Comparison of ENCODE assay signal across 13 cellular contexts in genomic region chrX:120736989-120737388, GRCh38.
DNase-seq lines count a peak whose midpoint lies in the region; ATAC-seq and TF ChIP-seq lines count a peak whose summit lies in the region.
"Had no signal": no experiment of that assay in that cellular context is flagged by ENCODE, and none has a peak within 500 bp of the region (broad histone marks: within the 10 kb centered on the region; RNA-seq: fewer than 3 reads in every experiment).

No MANE protein-coding gene starts in this region.

- intact Hi-C loops in HCT116 (cut with micrococcal nuclease) = no loop called here

- BruUV-seq in HCT116 (replicated peaks; lab: Mats Ljungman, UMichigan) = no TSS peak

- TF ChIP-seq RAD21 in HCT116 (IDR thresholded peaks at IDR 0.05; ENCODE audit: low read depth) = no peak

- CTCF ChIA-PET in HCT116 (lab: Charles Lee) = no interaction called here

- H3K4me3 ChIP-seq in HCT116 (replicated peaks in 1 of 2; ENCODE audit: low read depth in 1 of 2, low read length in 2 of 2) = no peak overlapping the region
- H3K4me3 ChIP-seq: prostate gland, thyroid gland had no signal

- RAD21 ChIA-PET in HCT116 (lab: Charles Lee; ENCODE audit: low non-redundant PET in 1 of 2, low total read pairs in 2 of 2, uncharacterized antibody in 2 of 2, unreplicated experiment in 2 of 2) = no interaction called here

- H3K9me2 ChIP-seq in HCT116 (ENCODE audit: insufficient read depth) = no peaks in the 10 kb centered on the region

- TF ChIP-seq POLR2A in HCT116 (IDR thresholded peaks at IDR 0.05; ENCODE audit: borderline replicate concordance, extremely low read depth, insufficient read depth, insufficient read length) = no peak

- no peak overlapping the region for H3K9ac ChIP-seq in HCT116 (ENCODE audit: low read length)

- peak; percentile 60 for DNase-seq in Daoy (ENCODE audit: low read depth)
- DNase-seq in HCT116 (ENCODE audit: low read depth, low spot score) = no peak
- peak; percentile 51 for DNase-seq in kidney tubule cell (ENCODE audit: low spot score)
- no peak for DNase-seq in substantia nigra (lab: John Stamatoyannopoulos, UW)
- DNase-seq in COLO829 (ENCODE audit: low spot score) = no peak
- DNase-seq: activated CD8-positive, alpha-beta memory T cell treated with anti-CD3 and anti-CD28 coated beads, Interleukin-2, amount 10 ng/mL, durations not matched to agents 7 days and 5 days; amygdala; naive thymus-derived CD4-positive, alpha-beta T cell; NCI-H2171; thyroid gland had no signal

- no peaks in the 10 kb centered on the region for H3K27me3 ChIP-seq in HCT116 (ENCODE audit: insufficient read depth, low read length)
- H3K27me3 ChIP-seq: thyroid gland had no signal

- peak overlapping the region; percentile 39 for H3K4me2 ChIP-seq in HCT116 (ENCODE audit: low read length)

- TF ChIP-seq CTCF in HCT116 (IDR thresholded peaks at IDR 0.05 in 2 of 3, conservative IDR thresholded peaks at IDR 0.05 in 1 of 3; ENCODE audit: borderline replicate concordance in 1 of 3, insufficient read depth in 1 of 3, low read depth in 2 of 3, low read length in 2 of 3) = no peak

- ATAC-seq in HCT116 (peak; percentile 44; the same call in 1 of the 2 replicates), HG03521 (IDR thresholded peaks at IDR 0.05; ENCODE audit: unreplicated experiment) (no peak)
- ATAC-seq in activated T-helper 17 cell treated with anti-CD3 and anti-CD28 coated beads, Interleukin-2, amount 50 U/mL, for 72 hours (replicated peaks) = peak; percentile 96
- ATAC-seq: activated CD8-positive, alpha-beta memory T cell treated with anti-CD3 and anti-CD28 coated beads, Interleukin-2, amount 10 ng/mL, durations not matched to agents 7 days and 5 days; naive thymus-derived CD4-positive, alpha-beta T cell had no signal

- H3K27ac ChIP-seq in HCT116 (ENCODE audit: low read depth, low read length) (no peak overlapping the region), substantia nigra (ENCODE audit: low read depth, low read length, poor library complexity, severe bottlenecking) (no peak overlapping the region)
- H3K27ac ChIP-seq: prostate gland, thyroid gland had no signal

- no peak overlapping the region for H2AFZ ChIP-seq in HCT116 (ENCODE audit: low read depth, low read length, poor library complexity, severe bottlenecking)

- POLR2A ChIA-PET in HCT116 (lab: Charles Lee) = no interaction called here

- H3K9me3 ChIP-seq in HCT116 (ENCODE audit: control insufficient read depth in 1 of 2, insufficient read depth in 1 of 2, low read depth in 1 of 2, low read length in 2 of 2) = no peaks in the 10 kb centered on the region
- H3K9me3 ChIP-seq: prostate gland, thyroid gland had no signal

- no peaks in the 10 kb centered on the region for H3K79me2 ChIP-seq in HCT116 (ENCODE audit: insufficient read depth, low read length)

- H3K36me3 ChIP-seq in HCT116 (ENCODE audit: control insufficient read depth in 1 of 2, insufficient read depth in 2 of 2, low read length in 2 of 2) = no peaks in the 10 kb centered on the region
- H3K36me3 ChIP-seq: prostate gland, thyroid gland had no signal

- H3K4me1 Mint-ChIP-seq in activated T-helper 17 cell treated with anti-CD3 and anti-CD28 coated beads, Interleukin-2, amount 50 U/mL, for 72 hours = no peaks in the 10 kb centered on the region

- H3K27ac Mint-ChIP-seq in activated T-helper 17 cell treated with anti-CD3 and anti-CD28 coated beads, Interleukin-2, amount 50 U/mL, for 72 hours = peak overlapping the region; percentile 5
- H3K27ac Mint-ChIP-seq: activated CD8-positive, alpha-beta memory T cell treated with anti-CD3 and anti-CD28 coated beads, Interleukin-2, amount 10 ng/mL, durations not matched to agents 7 days and 5 days; naive thymus-derived CD4-positive, alpha-beta T cell had no signal

- peaks cover 0 to 22% of the 10 kb centered on the region in 2 experiments; a peak in 2 of 4 replicates for H3K4me1 ChIP-seq in HCT116 (ENCODE audit: control insufficient read depth in 1 of 2, insufficient read depth in 2 of 2, low read length in 2 of 2)
- H3K4me1 ChIP-seq: prostate gland, thyroid gland had no signal

- no peaks in the 10 kb centered on the region for H3K36me3 Mint-ChIP-seq in activated T-helper 17 cell treated with anti-CD3 and anti-CD28 coated beads, Interleukin-2, amount 50 U/mL, for 72 hours (ENCODE audit: low read depth)
- H3K36me3 Mint-ChIP-seq: activated CD8-positive, alpha-beta memory T cell treated with anti-CD3 and anti-CD28 coated beads, Interleukin-2, amount 10 ng/mL, durations not matched to agents 7 days and 5 days; naive thymus-derived CD4-positive, alpha-beta T cell had no signal

- no peaks in the 10 kb centered on the region for H4K20me1 ChIP-seq in HCT116 (ENCODE audit: insufficient read depth)

- H3K9me3 Mint-ChIP-seq in activated T-helper 17 cell treated with anti-CD3 and anti-CD28 coated beads, Interleukin-2, amount 50 U/mL, for 72 hours = no peaks in the 10 kb centered on the region

- peaks cover 6% of the 10 kb centered on the region for H3K27me3 Mint-ChIP-seq in activated T-helper 17 cell treated with anti-CD3 and anti-CD28 coated beads, Interleukin-2, amount 50 U/mL, for 72 hours
- H3K27me3 Mint-ChIP-seq: activated CD8-positive, alpha-beta memory T cell treated with anti-CD3 and anti-CD28 coated beads, Interleukin-2, amount 10 ng/mL, durations not matched to agents 7 days and 5 days; naive thymus-derived CD4-positive, alpha-beta T cell had no signal

- H3K4me3 Mint-ChIP-seq in activated T-helper 17 cell treated with anti-CD3 and anti-CD28 coated beads, Interleukin-2, amount 50 U/mL, for 72 hours = no peak overlapping the region
- H3K4me3 Mint-ChIP-seq: activated CD8-positive, alpha-beta memory T cell treated with anti-CD3 and anti-CD28 coated beads, Interleukin-2, amount 10 ng/mL, durations not matched to agents 7 days and 5 days; naive thymus-derived CD4-positive, alpha-beta T cell had no signal

TF ChIP-seq in HCT116, 20 proteins besides CTCF, POLR2A, EP300 and RAD21:
- TF ChIP-seq FOSL1 (IDR thresholded peaks at IDR 0.05; ENCODE audit: low read depth) = 0 out of 2 replicates have a peak, but pooled peaks have one; percentile 41
- peak; percentile 20; the same call in 1 of the 2 replicates for TF ChIP-seq JUND (IDR thresholded peaks at IDR 0.05)
- TF ChIP-seq ZFX (IDR thresholded peaks at IDR 0.05) = no peak
- no peak for TF ChIP-seq EZH2 (IDR thresholded peaks at IDR 0.05)
- no peak for TF ChIP-seq SIN3A (IDR thresholded peaks at IDR 0.05; ENCODE audit: low read depth)

Comparison
In these comparisons a context has a peak if more than half of its experiments do, and no peak if none do; other contexts are left out.
1. DNase-seq: peak in Daoy (single experiment) and kidney tubule cell (single experiment); none in HCT116 (single experiment), substantia nigra (0 of 49) and COLO829 (single experiment).